Comparison of ENCODE assay signal across 8 cellular contexts in the genomic region with DNA sequence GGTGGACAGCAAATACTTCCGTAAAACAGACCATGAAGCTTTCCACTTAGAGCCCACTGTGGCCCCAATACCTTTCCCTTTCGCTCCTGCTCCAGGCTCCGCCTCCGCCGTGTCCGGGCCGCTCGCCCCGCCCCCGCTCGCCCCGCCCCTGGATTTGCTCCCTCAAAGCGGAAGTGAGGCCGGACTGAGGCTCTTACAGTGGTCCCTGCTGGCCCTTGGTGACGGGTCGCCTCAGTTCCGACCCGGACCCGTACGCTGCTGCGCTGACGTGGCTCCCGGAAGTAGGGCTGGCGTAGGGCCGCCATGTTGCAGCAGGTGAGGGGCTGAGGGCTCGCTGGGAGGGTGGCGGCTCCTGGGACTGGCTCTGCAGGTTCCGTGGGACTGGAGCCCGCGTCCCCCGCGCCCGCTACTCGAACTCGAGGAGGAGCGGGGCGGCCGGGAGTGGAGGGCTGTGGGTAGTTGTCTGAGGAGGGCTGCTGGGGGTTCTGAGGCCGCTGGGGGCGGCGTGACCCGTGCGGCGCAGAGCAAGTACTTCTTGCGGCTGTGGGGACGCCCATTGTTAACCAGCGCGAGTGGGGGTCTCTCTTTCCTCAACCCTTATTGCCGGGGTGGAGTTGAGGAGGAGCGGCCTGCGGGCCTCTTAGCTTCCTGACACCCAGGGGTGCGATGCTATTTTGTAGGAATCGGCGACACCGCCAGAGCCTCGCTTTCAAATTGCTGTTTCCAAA. TPM values are rescaled to one million over a fixed set of nuclear protein-coding genes. Genes with fewer than 3 reads are reported as not detected.
A peak's percentile ranks its signal among the peaks of the same experiment; 100 is the strongest.
DNase-seq lines count a peak whose midpoint lies in the region; ATAC-seq and TF ChIP-seq lines count a peak whose summit lies in the region.
"Not testable (repeated sequence)": the region's sequence is repeated elsewhere in the genome, so short reads cannot be mapped to it uniquely, and the experiment has no call there.

A gene (plus strand): TSS at position 193 of the 728 bp plus-strand sequence. CDS start 111 bp downstream, at position 304.

- intact Hi-C loops in adrenal gland (cut with DNase I); left cardiac atrium (cut with DNase I); posterior vena cava (cut with DNase I): not testable (repeated sequence)

- WGBS in adrenal gland, 4 donors: 0 to 1% (median 1%) methylated on average over 9 to 52 of the region's 56 CpGs; no CpG with 5 or more reads in 1 of the 4 donors
- 0% methylated on average over 1 to 24 of the region's 56 CpGs for WGBS in upper lobe of left lung, 2 donors

- peak in 1 of 6 experiments; percentile 15 for TF ChIP-seq CTCF in adrenal gland (IDR thresholded peaks at IDR 0.05)
- TF ChIP-seq CTCF in upper lobe of left lung (IDR thresholded peaks at IDR 0.05): not testable (repeated sequence)

- H3K4me1 ChIP-seq in adrenal gland (replicated peaks in 1 of 2): not testable (repeated sequence)
- peaks cover 0 to 19% (median 7%) of the 10 kb centered on the region in 4 donors for H3K4me1 ChIP-seq in upper lobe of left lung

- TF ChIP-seq POLR2A in GM15510 (IDR thresholded peaks at IDR 0.05; ENCODE audit: borderline replicate concordance, extremely low read depth, insufficient read length): peak; percentile 67
- peak; percentile 75 to 92 for TF ChIP-seq POLR2A in adrenal gland (IDR thresholded peaks at IDR 0.05)
- peak in 2 of 4 donors; percentile 59 to 73 for TF ChIP-seq POLR2A in upper lobe of left lung (IDR thresholded peaks at IDR 0.05)

- not testable (repeated sequence) for H3K9me3 ChIP-seq in adrenal gland (replicated peaks in 1 of 3); upper lobe of left lung

- H3K4me3 ChIP-seq in adrenal gland: peak within 1 kb of the TSS in 3 of 4 donors; percentile 33 to 61 (median 44)
- peak within 1 kb of the TSS; percentile 38 to 59 (median 58) for H3K4me3 ChIP-seq in upper lobe of left lung

- H3K27ac ChIP-seq in adrenal gland (peak within 1 kb of the TSS; percentile 39 to 88 (median 69)), upper lobe of left lung (peak within 1 kb of the TSS; percentile 81 to 90 (median 88))

- ATAC-seq in HG02884 (IDR thresholded peaks at IDR 0.05; ENCODE audit: unreplicated experiment) (peak; percentile 98), left cardiac atrium (peak; percentile 99 to 100), upper lobe of left lung (ENCODE audit: low FRiP score in 2 of 2) (peak; percentile 99 to 100)

- DNase-seq in NCI-H146 treated with DMSO at 0.1 percent for 48 hours (lab: John Stamatoyannopoulos, UW; ENCODE audit: unreplicated experiment) (peak; percentile 89), T-helper 1 cell (peak; percentile 81 to 96 (median 89)), adrenal gland (peak; percentile 97 to 99 (median 98)), left cardiac atrium (peak; percentile 98), posterior vena cava (ENCODE audit: low spot score) (peak; percentile 99), upper lobe of left lung (peak; percentile 99 to 100)

- H3K36me3 ChIP-seq in adrenal gland (replicated peaks in 1 of 2); upper lobe of left lung: not testable (repeated sequence)

- not testable (repeated sequence) for TF ChIP-seq EP300 in upper lobe of left lung (IDR thresholded peaks at IDR 0.05)

- not testable (repeated sequence) for H3K27me3 ChIP-seq in adrenal gland, upper lobe of left lung

RNA-seq across cellular contexts. Expression of the gene that starts here (rescaled TPM):
- total RNA-seq in adrenal gland (10 to 100 TPM; 33.0 to 68.5 (median 47.6) TPM), left cardiac atrium (10 to 100 TPM; 28.5 to 38.9 TPM), posterior vena cava (10 to 100 TPM; 26.7 to 29.4 TPM), upper lobe of left lung (10 to 100 TPM; 14.7 to 71.1 (median 34.9) TPM)
- 10 to 100 TPM; 16.2 to 70.9 (median 32.5) TPM for polyA plus RNA-seq in adrenal gland

Comparison
In these comparisons a context has a peak if more than half of its experiments do, and no peak if none do; other contexts are left out.
1. Peak in every context shown above with its lines: DNase-seq, ATAC-seq, H3K4me3 ChIP-seq and H3K27ac ChIP-seq.